8 cellular contexts compared by ENCODE assay signal in genomic region chr7:156640257-156640948, GRCh38. TPM values are rescaled to one million over a fixed set of nuclear protein-coding genes. Genes with fewer than 3 reads are reported as not detected.
A peak's percentile ranks its signal among the peaks of the same experiment; 100 is the strongest.
DNase-seq lines count a peak whose midpoint lies in the region; ATAC-seq and TF ChIP-seq lines count a peak whose summit lies in the region.

TSS of gene RNF32 (plus strand) at chr7:156640774. CDS start at chr7:156643878, 3,104 bp downstream.

- peak; percentile 76 for ATAC-seq in GM21619 (IDR thresholded peaks at IDR 0.05; ENCODE audit: unreplicated experiment)

- H3K4me1 ChIP-seq in neutrophil (ENCODE audit: control insufficient read depth in 1 of 2, insufficient read depth in 1 of 2, low read depth in 1 of 2, low read length in 1 of 2) (peaks cover 5 to 13% of the 10 kb centered on the region in 2 experiments), subcutaneous abdominal adipose tissue (ENCODE audit: control insufficient read depth in 5 of 5, insufficient read depth in 5 of 5, low read length in 5 of 5) (peaks cover 2 to 18% (median 17%) of the 10 kb centered on the region in 5 donors)

- no peak within 1 kb of the TSS for H3K27ac ChIP-seq in neutrophil
- no peak within 1 kb of the TSS for H3K27ac ChIP-seq in subcutaneous abdominal adipose tissue (ENCODE audit: low read depth, low read length)

- peak within 1 kb of the TSS; percentile 81 for H3K4me3 ChIP-seq in Jurkat, Clone E6-1 (ENCODE audit: low read length)
- H3K4me3 ChIP-seq in foreskin fibroblast (ENCODE audit: low read depth in 1 of 2, low read length in 2 of 2), result peak within 1 kb of the TSS; percentile 59 to 73
- H3K4me3 ChIP-seq in neutrophil (ENCODE audit: low read depth in 1 of 2, low read length in 1 of 2), result peak within 1 kb of the TSS; percentile 77 to 82
- H3K4me3 ChIP-seq in subcutaneous abdominal adipose tissue (ENCODE audit: low read depth in 1 of 5, low read length in 5 of 5), result peak within 1 kb of the TSS; percentile 83 to 88 (median 87)

- no peaks in the 10 kb centered on the region for H3K36me3 ChIP-seq in neutrophil
- H3K36me3 ChIP-seq in subcutaneous abdominal adipose tissue (ENCODE audit: control insufficient read depth in 5 of 5, insufficient read depth in 5 of 5, low read length in 5 of 5), result no peaks in the 10 kb centered on the region

- H3K27me3 ChIP-seq in neutrophil (peaks cover 66% of the 10 kb centered on the region), subcutaneous abdominal adipose tissue (ENCODE audit: control insufficient read depth in 5 of 5, insufficient read depth in 4 of 5, low read length in 5 of 5) (no peaks in the 10 kb centered on the region)

- no peaks in the 10 kb centered on the region for H3K9me3 ChIP-seq in neutrophil
- peaks cover 0 to 11% (median 8%) of the 10 kb centered on the region in 5 donors for H3K9me3 ChIP-seq in subcutaneous abdominal adipose tissue (ENCODE audit: control insufficient read depth in 5 of 5, low read length in 5 of 5)

- DNase-seq in DMS53 (lab: John Stamatoyannopoulos, UW), result peak; percentile 98
- peak; percentile 90 for DNase-seq in Jurkat, Clone E6-1 (ENCODE audit: low read depth, low spot score)
- DNase-seq in RPMI8226, result peak; percentile 93
- peak; percentile 73 for DNase-seq in activated gamma-delta T cell (lab: John Stamatoyannopoulos, UW)
- DNase-seq in foreskin fibroblast, result peak; percentile 91 to 98

- no peak for TF ChIP-seq CTCF in foreskin fibroblast (IDR thresholded peaks at IDR 0.05; ENCODE audit: low read depth, low read length)
- TF ChIP-seq CTCF in neutrophil (IDR thresholded peaks at IDR 0.05), result no peak

- peak within 1 kb of the TSS in 4 of 5 donors; percentile 77 to 83 (median 80) for H3K9ac ChIP-seq in subcutaneous abdominal adipose tissue (ENCODE audit: low read length in 5 of 5)

RNA-seq across cellular contexts. Expression of gene RNF32, which starts in this region (rescaled TPM):
- polyA plus RNA-seq in Jurkat, Clone E6-1 (2012; ENCODE audit: insufficient read depth, insufficient read length), result 8.0 TPM
